Comparison of ENCODE assay signal across 15 cellular contexts in the genomic region with DNA sequence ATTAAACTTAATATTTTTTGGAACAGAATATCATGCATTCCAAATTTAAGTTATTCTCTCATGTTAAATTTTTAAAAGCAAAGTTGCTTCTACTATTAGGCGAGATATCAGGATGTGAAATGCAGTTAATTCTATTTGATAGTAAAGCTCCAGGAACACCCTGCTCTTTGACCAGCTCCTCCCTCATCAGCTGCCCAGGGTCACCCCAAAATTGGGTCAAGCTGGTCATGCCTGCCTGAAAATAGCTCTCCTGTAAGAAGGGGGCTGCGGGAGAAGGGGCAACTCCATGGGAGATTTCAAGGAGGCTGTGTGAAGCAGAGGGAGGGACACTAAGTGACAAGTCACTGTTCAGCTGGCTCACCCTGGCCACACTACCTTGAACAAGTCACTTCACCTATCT. TPM values are rescaled to one million over a fixed set of nuclear protein-coding genes. Genes with fewer than 3 reads are reported as not detected.
"Had no signal": no experiment of that assay in that cellular context is flagged by ENCODE, and none has a peak within 500 bp of the region (broad histone marks: within the 10 kb centered on the region; RNA-seq: fewer than 3 reads in every experiment).

No MANE protein-coding gene starts in this region.

- H3K27ac ChIP-seq: breast epithelium, prostate gland, tibial nerve, WERI-Rb-1 had no signal

- H3K4me1 ChIP-seq: prostate gland had no signal

- H3K4me3 ChIP-seq: breast epithelium, prostate gland, tibial nerve had no signal

- ATAC-seq: activated CD4-positive, alpha-beta T cell treated with anti-CD3 and anti-CD28 coated beads for 36 hours; naive thymus-derived CD4-positive, alpha-beta T cell had no signal

- DNase-seq: activated CD4-positive, alpha-beta memory T cell treated with anti-CD3 and anti-CD28 coated beads, Interleukin-2, amount 10 ng/mL, durations not matched to agents 7 days and 5 days; activated CD4-positive, alpha-beta T cell treated with anti-CD3 and anti-CD28 coated beads for 36 hours; activated gamma-delta T cell; activated T-cell treated with anti-CD3 and anti-CD28 coated beads, Interleukin-2, amount 50 U/mL, for 48 hours; amygdala; effector CD4-positive, alpha-beta T cell; mammary epithelial cell; naive thymus-derived CD4-positive, alpha-beta T cell; stimulated activated CD4-positive, alpha-beta T cell treated with anti-CD3 and anti-CD28 coated beads, Interleukin-4, amount 100 ng/mL, for 4 hours; T-helper 9 cell; WERI-Rb-1 had no signal

- H3K9me3 ChIP-seq: breast epithelium, prostate gland had no signal

- H3K4me1 Mint-ChIP-seq: activated CD4-positive, alpha-beta memory T cell treated with anti-CD3 and anti-CD28 coated beads, Interleukin-2, amount 10 ng/mL, durations not matched to agents 7 days and 5 days; activated CD4-positive, alpha-beta T cell treated with anti-CD3 and anti-CD28 coated beads for 36 hours; naive thymus-derived CD4-positive, alpha-beta T cell had no signal

- H3K27me3 ChIP-seq: breast epithelium, tibial nerve had no signal

- H3K27ac Mint-ChIP-seq: activated CD4-positive, alpha-beta memory T cell treated with anti-CD3 and anti-CD28 coated beads, Interleukin-2, amount 10 ng/mL, durations not matched to agents 7 days and 5 days; activated CD4-positive, alpha-beta T cell treated with anti-CD3 and anti-CD28 coated beads for 36 hours; activated naive CD8-positive, alpha-beta T cell; naive thymus-derived CD4-positive, alpha-beta T cell had no signal

- H3K36me3 ChIP-seq: breast epithelium, prostate gland had no signal

- H3K4me3 Mint-ChIP-seq: activated CD4-positive, alpha-beta memory T cell treated with anti-CD3 and anti-CD28 coated beads, Interleukin-2, amount 10 ng/mL, durations not matched to agents 7 days and 5 days; activated CD4-positive, alpha-beta T cell treated with anti-CD3 and anti-CD28 coated beads for 36 hours; activated naive CD8-positive, alpha-beta T cell; naive thymus-derived CD4-positive, alpha-beta T cell had no signal

- H3K9me3 Mint-ChIP-seq: activated CD4-positive, alpha-beta memory T cell treated with anti-CD3 and anti-CD28 coated beads, Interleukin-2, amount 10 ng/mL, durations not matched to agents 7 days and 5 days had no signal

RNA-seq across cellular contexts. Expression of a gene that starts 5.9 kb away (rescaled TPM):
- polyA plus RNA-seq: naive thymus-derived CD4-positive, alpha-beta T cell had no signal
